Comparison of ENCODE assay signal across 16 cellular contexts in genomic region chr10:33153266-33153967, GRCh38.
DNase-seq lines count a peak whose midpoint lies in the region; ATAC-seq and TF ChIP-seq lines count a peak whose summit lies in the region.
"Had no signal": no experiment of that assay in that cellular context is flagged by ENCODE, and none has a peak within 500 bp of the region (broad histone marks: within the 10 kb centered on the region; RNA-seq: fewer than 3 reads in every experiment).

No MANE protein-coding gene starts in this region.

- no peak overlapping the region for H3K9ac ChIP-seq in DND-41 (ENCODE audit: low read depth, low read length)
- H3K9ac ChIP-seq: KMS-11 had no signal

- TF ChIP-seq CTCF in DND-41 (IDR thresholded peaks at IDR 0.05; ENCODE audit: borderline replicate concordance, extremely low read depth, low read length, poor library complexity, severe bottlenecking) (no peak), endothelial cell (IDR thresholded peaks at IDR 0.05; ENCODE audit: unreplicated experiment) (no peak)
- TF ChIP-seq CTCF in activated CD8-positive, alpha-beta T cell treated with anti-CD3 and anti-CD28 coated beads for 36 hours (IDR thresholded peaks at IDR 0.05): no peak

- POLR2A ChIA-PET in activated CD8-positive, alpha-beta T cell treated with anti-CD3 and anti-CD28 coated beads for 36 hours (lab: Charles Lee): interaction anchor here (1.0 to 3.0 kb wide), 4 partner anchors 10 to 51 kb away, joined by 3 to 23 read pairs (median 6); no protein-coding TSS in a partner anchor

- no peaks in the 10 kb centered on the region for H4K20me1 ChIP-seq in DND-41 (ENCODE audit: insufficient read depth, low read length)

- H3K4me3 Mint-ChIP-seq in activated T-cell treated with anti-CD3 and anti-CD28 coated beads, Interleukin-2, amount 50 U/mL, for 72 hours: peak overlapping the region; percentile 49 to 74
- no peak overlapping the region for H3K4me3 Mint-ChIP-seq in activated CD8-positive, alpha-beta T cell treated with anti-CD3 and anti-CD28 coated beads for 36 hours
- peak overlapping the region; percentile 67 for H3K4me3 Mint-ChIP-seq in natural killer cell treated with Interleukin-12 subunit alpha and Interleukin-12 subunit beta and Interleukin-15 and Interleukin-18, amount 100 ng/mL, for 72 hours
- H3K4me3 Mint-ChIP-seq in endothelial cell (ENCODE audit: unreplicated experiment): no peak overlapping the region
- H3K4me3 Mint-ChIP-seq: activated naive CD8-positive, alpha-beta T cell treated with anti-CD3 and anti-CD28 coated beads, Interleukin-2, amount 10 ng/mL, durations not matched to agents 7 days and 5 days had no signal

- H3K27ac ChIP-seq in DND-41 (ENCODE audit: low read length): no peak overlapping the region
- H3K27ac ChIP-seq: KMS-11, sigmoid colon had no signal

- peak overlapping the region; percentile 47 for H3K27ac Mint-ChIP-seq in activated T-cell treated with anti-CD3 and anti-CD28 coated beads, Interleukin-2, amount 50 U/mL, for 72 hours
- peak overlapping the region; percentile 21 for H3K27ac Mint-ChIP-seq in activated CD8-positive, alpha-beta T cell treated with anti-CD3 and anti-CD28 coated beads for 36 hours
- H3K27ac Mint-ChIP-seq in natural killer cell treated with Interleukin-12 subunit alpha and Interleukin-12 subunit beta and Interleukin-15 and Interleukin-18, amount 100 ng/mL, for 72 hours: peak overlapping the region in 1 of 2 donors; percentile 79
- H3K27ac Mint-ChIP-seq in endothelial cell (ENCODE audit: unreplicated experiment): no peak overlapping the region
- H3K27ac Mint-ChIP-seq: activated naive CD8-positive, alpha-beta T cell treated with anti-CD3 and anti-CD28 coated beads, Interleukin-2, amount 10 ng/mL, durations not matched to agents 7 days and 5 days had no signal

- intact Hi-C loops in activated CD8-positive, alpha-beta T cell treated with anti-CD3 and anti-CD28 coated beads for 36 hours (cut with micrococcal nuclease): loop anchor here (10.0 kb wide), 1 partner anchor 359 kb away; no protein-coding TSS in a partner anchor

- H3K4me3 ChIP-seq in DND-41 (ENCODE audit: low read depth in 1 of 2, low read length in 2 of 2): no peak overlapping the region
- H3K4me3 ChIP-seq: sigmoid colon had no signal

- peak overlapping the region; percentile 52 for H2AFZ ChIP-seq in DND-41 (ENCODE audit: low read depth, low read length)

- H3K79me2 ChIP-seq in DND-41 (ENCODE audit: insufficient read depth, low read length): no peaks in the 10 kb centered on the region

- peaks cover 2 to 4% of the 10 kb centered on the region in 2 donors for H3K36me3 Mint-ChIP-seq in activated T-cell treated with anti-CD3 and anti-CD28 coated beads, Interleukin-2, amount 50 U/mL, for 72 hours (ENCODE audit: insufficient read depth in 2 of 2)
- H3K36me3 Mint-ChIP-seq in activated CD8-positive, alpha-beta T cell treated with anti-CD3 and anti-CD28 coated beads for 36 hours (ENCODE audit: low read depth): no peaks in the 10 kb centered on the region
- H3K36me3 Mint-ChIP-seq in natural killer cell treated with Interleukin-12 subunit alpha and Interleukin-12 subunit beta and Interleukin-15 and Interleukin-18, amount 100 ng/mL, for 72 hours: no peaks in the 10 kb centered on the region
- no peaks in the 10 kb centered on the region for H3K36me3 Mint-ChIP-seq in endothelial cell (ENCODE audit: low read depth, unreplicated experiment)
- H3K36me3 Mint-ChIP-seq: activated naive CD8-positive, alpha-beta T cell treated with anti-CD3 and anti-CD28 coated beads, Interleukin-2, amount 10 ng/mL, durations not matched to agents 7 days and 5 days had no signal

- peak; percentile 75 to 87 for ATAC-seq in activated T-cell treated with anti-CD3 and anti-CD28 coated beads, Interleukin-2, amount 50 U/mL, for 72 hours (replicated peaks in 1 of 2)
- no peak for ATAC-seq in DND-41 (ENCODE audit: insufficient read depth, low read depth)
- ATAC-seq in activated CD8-positive, alpha-beta T cell treated with anti-CD3 and anti-CD28 coated beads for 36 hours: peak; percentile 50
- peak in 1 of 2 donors; percentile 79 for ATAC-seq in natural killer cell treated with Interleukin-12 subunit alpha and Interleukin-12 subunit beta and Interleukin-15 and Interleukin-18, amount 100 ng/mL, for 72 hours

- DNase-seq in activated T-cell treated with anti-CD3 and anti-CD28 coated beads, Interleukin-2, amount 50 U/mL, for 72 hours: no peak
- DNase-seq in activated T-cell treated with anti-CD3 and anti-CD28 coated beads for 4 hours (no peak), DND-41 (no peak), HUDEP-2 (lab: John Stamatoyannopoulos, UW; ENCODE audit: unreplicated experiment in 76 of 76) (no peak), endothelial cell (ENCODE audit: low spot score) (no peak)
- DNase-seq in activated CD8-positive, alpha-beta T cell treated with anti-CD3 and anti-CD28 coated beads for 36 hours: no peak
- no peak for DNase-seq in natural killer cell treated with Interleukin-12 subunit alpha and Interleukin-12 subunit beta and Interleukin-15 and Interleukin-18, amount 100 ng/mL, for 72 hours (ENCODE audit: low spot score)
- DNase-seq in activated effector memory CD4-positive, alpha-beta T cell treated with Interleukin-2 at 50 U/mL for 16 hours: no peak
- DNase-seq: activated naive CD8-positive, alpha-beta T cell treated with anti-CD3 and anti-CD28 coated beads, Interleukin-2, amount 10 ng/mL, durations not matched to agents 7 days and 5 days; caudate nucleus; kidney glomerular epithelial cell; NCI-H2171; NCI-H748 treated with DMSO at 0.1 percent for 48 hours; occipital lobe; sigmoid colon had no signal

- peaks cover 0 to 3% of the 10 kb centered on the region in 2 donors for H3K9me3 Mint-ChIP-seq in activated T-cell treated with anti-CD3 and anti-CD28 coated beads, Interleukin-2, amount 50 U/mL, for 72 hours
- no peaks in the 10 kb centered on the region for H3K9me3 Mint-ChIP-seq in activated CD8-positive, alpha-beta T cell treated with anti-CD3 and anti-CD28 coated beads for 36 hours
- H3K9me3 Mint-ChIP-seq in natural killer cell treated with Interleukin-12 subunit alpha and Interleukin-12 subunit beta and Interleukin-15 and Interleukin-18, amount 100 ng/mL, for 72 hours: no peaks in the 10 kb centered on the region
- H3K9me3 Mint-ChIP-seq in endothelial cell (ENCODE audit: unreplicated experiment): no peaks in the 10 kb centered on the region

- H3K4me2 ChIP-seq in DND-41 (ENCODE audit: insufficient read depth, low read length): no peak overlapping the region
- H3K4me2 ChIP-seq: KMS-11 had no signal

- peaks cover 14% of the 10 kb centered on the region for H3K4me1 ChIP-seq in DND-41 (ENCODE audit: insufficient read depth, low read length)
- H3K4me1 ChIP-seq: sigmoid colon had no signal

- no peaks in the 10 kb centered on the region for H3K27me3 Mint-ChIP-seq in activated T-cell treated with anti-CD3 and anti-CD28 coated beads, Interleukin-2, amount 50 U/mL, for 72 hours (ENCODE audit: low read depth)
- peaks cover 4% of the 10 kb centered on the region for H3K27me3 Mint-ChIP-seq in activated CD8-positive, alpha-beta T cell treated with anti-CD3 and anti-CD28 coated beads for 36 hours
- no peaks in the 10 kb centered on the region for H3K27me3 Mint-ChIP-seq in natural killer cell treated with Interleukin-12 subunit alpha and Interleukin-12 subunit beta and Interleukin-15 and Interleukin-18, amount 100 ng/mL, for 72 hours
- peaks cover 1% of the 10 kb centered on the region for H3K27me3 Mint-ChIP-seq in endothelial cell (ENCODE audit: unreplicated experiment)
- H3K27me3 Mint-ChIP-seq: activated naive CD8-positive, alpha-beta T cell treated with anti-CD3 and anti-CD28 coated beads, Interleukin-2, amount 10 ng/mL, durations not matched to agents 7 days and 5 days had no signal

- CTCF ChIA-PET in activated CD8-positive, alpha-beta T cell treated with anti-CD3 and anti-CD28 coated beads for 36 hours (lab: Charles Lee): interaction anchor here (0.6 to 3.1 kb wide), 13 partner anchors 10 to 295 kb away, joined by 3 to 14 read pairs (median 4); no protein-coding TSS in a partner anchor

- H3K4me1 Mint-ChIP-seq in activated T-cell treated with anti-CD3 and anti-CD28 coated beads, Interleukin-2, amount 50 U/mL, for 72 hours (ENCODE audit: low read depth): peaks cover 54% of the 10 kb centered on the region
- H3K4me1 Mint-ChIP-seq in activated CD8-positive, alpha-beta T cell treated with anti-CD3 and anti-CD28 coated beads for 36 hours (ENCODE audit: low read depth): peaks cover 37% of the 10 kb centered on the region
- H3K4me1 Mint-ChIP-seq in natural killer cell treated with Interleukin-12 subunit alpha and Interleukin-12 subunit beta and Interleukin-15 and Interleukin-18, amount 100 ng/mL, for 72 hours (ENCODE audit: low read depth in 2 of 2): peaks cover 23 to 33% of the 10 kb centered on the region in 2 donors
- H3K4me1 Mint-ChIP-seq in endothelial cell (ENCODE audit: unreplicated experiment): peaks cover 6% of the 10 kb centered on the region

- no peaks in the 10 kb centered on the region for H3K9me3 ChIP-seq in DND-41 (ENCODE audit: insufficient read depth, low read length, severe bottlenecking)

- H3K36me3 ChIP-seq in DND-41 (ENCODE audit: insufficient read depth, low read length): no peaks in the 10 kb centered on the region
- H3K36me3 ChIP-seq: sigmoid colon had no signal

- no peaks in the 10 kb centered on the region for H3K27me3 ChIP-seq in DND-41 (ENCODE audit: insufficient read depth, low read length, poor library complexity)
- H3K27me3 ChIP-seq: sigmoid colon had no signal

Comparison
In these comparisons a context has a peak if more than half of its experiments do, and no peak if none do; other contexts are left out.
1. H3K4me3 Mint-ChIP-seq: peak in activated T-cell treated with anti-CD3 and anti-CD28 coated beads, Interleukin-2, amount 50 U/mL, for 72 hours (2 of 2) and natural killer cell treated with Interleukin-12 subunit alpha and Interleukin-12 subunit beta and Interleukin-15 and Interleukin-18, amount 100 ng/mL, for 72 hours (single experiment); none in activated CD8-positive, alpha-beta T cell treated with anti-CD3 and anti-CD28 coated beads for 36 hours (single experiment) and endothelial cell (single experiment).